Comparison of ENCODE assay signal across 19 cellular contexts in the genomic region with DNA sequence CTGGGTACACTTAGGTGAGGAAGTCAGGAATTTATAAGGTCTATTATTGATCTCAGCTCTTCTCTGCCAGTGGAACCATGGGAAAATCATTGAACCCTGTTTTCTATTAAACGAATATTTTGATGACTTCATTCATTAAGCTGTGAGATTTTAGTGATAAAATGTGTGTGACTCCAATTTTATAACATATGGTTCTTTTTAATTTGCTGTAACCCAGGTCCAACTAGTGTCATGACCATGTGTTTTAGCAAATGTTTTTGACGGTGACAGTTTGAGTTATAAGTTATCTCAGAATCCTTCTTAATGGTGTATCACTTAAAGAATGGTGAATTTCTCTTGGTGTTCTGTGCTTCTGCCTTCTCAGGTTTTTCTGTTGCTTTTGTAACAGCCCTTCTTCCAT.
"Had no signal": no experiment of that assay in that cellular context is flagged by ENCODE, and none has a peak within 500 bp of the region (broad histone marks: within the 10 kb centered on the region; RNA-seq: fewer than 3 reads in every experiment).

No MANE protein-coding gene starts in this region.

- H3K36me3 ChIP-seq: suprapubic skin had no signal

- H3K27ac Mint-ChIP-seq: activated CD8-positive, alpha-beta T cell treated with anti-CD3 and anti-CD28 coated beads, Interleukin-2, amount 10 ng/mL, durations not matched to agents 7 days and 5 days; activated naive CD4-positive, alpha-beta T cell treated with anti-CD3 and anti-CD28 coated beads, Interleukin-2, amount 10 ng/mL, durations not matched to agents 7 days and 5 days; activated T-helper 2 cell treated with anti-CD3 and anti-CD28 coated beads, Interferon-gamma antibody, Interleukin-2, Interleukin-4, amounts not matched to agents 10 μg/mL and 5 μg/mL and 100 μg/mL, durations not matched to agents 14 hours and 24 hours and 36 hours; endodermal cell; type B pancreatic cell had no signal

- ATAC-seq: activated CD8-positive, alpha-beta T cell treated with anti-CD3 and anti-CD28 coated beads, Interleukin-2, amount 10 ng/mL, durations not matched to agents 7 days and 5 days; left lobe of liver; natural killer cell; sciatic nerve; T-cell had no signal

- H3K27me3 Mint-ChIP-seq: T-cell, type B pancreatic cell had no signal

- H3K4me3 ChIP-seq: suprapubic skin had no signal

- DNase-seq: activated CD4-positive, alpha-beta T cell treated with anti-CD3 and anti-CD28 coated beads for 4 hours; activated CD8-positive, alpha-beta memory T cell treated with anti-CD3 and anti-CD28 coated beads, Interleukin-2, amount 50 U/mL, for 48 hours; activated CD8-positive, alpha-beta T cell treated with anti-CD3 and anti-CD28 coated beads, Interleukin-2, amount 10 ng/mL, durations not matched to agents 7 days and 5 days; activated naive CD4-positive, alpha-beta T cell treated with anti-CD3 and anti-CD28 coated beads, Interleukin-2, amount 10 ng/mL, durations not matched to agents 7 days and 5 days; amygdala; dermis blood vessel endothelial cell; endodermal cell; erythroblast; natural killer cell; stimulated activated CD4-positive, alpha-beta T cell treated with anti-CD3 and anti-CD28 coated beads, Interleukin-2, amount 100 ng/mL, for 48 hours; stimulated activated naive CD4-positive, alpha-beta T cell treated with Interleukin-2 at 50 U/mL for 16 hours; T-cell; T1000 had no signal

- H3K9me3 Mint-ChIP-seq: activated naive CD4-positive, alpha-beta T cell treated with anti-CD3 and anti-CD28 coated beads, Interleukin-2, amount 10 ng/mL, durations not matched to agents 7 days and 5 days; activated T-helper 2 cell treated with anti-CD3 and anti-CD28 coated beads, Interferon-gamma antibody, Interleukin-2, Interleukin-4, amounts not matched to agents 10 μg/mL and 5 μg/mL and 100 μg/mL, durations not matched to agents 14 hours and 24 hours and 36 hours; endodermal cell; natural killer cell; T-cell; type B pancreatic cell had no signal

- H3K9me3 ChIP-seq: suprapubic skin had no signal

- H3K27me3 ChIP-seq: suprapubic skin had no signal

- H3K27ac ChIP-seq: suprapubic skin, VCaP had no signal

- H3K36me3 Mint-ChIP-seq: activated naive CD4-positive, alpha-beta T cell treated with anti-CD3 and anti-CD28 coated beads, Interleukin-2, amount 10 ng/mL, durations not matched to agents 7 days and 5 days; natural killer cell; T-cell; type B pancreatic cell had no signal

- H3K4me3 Mint-ChIP-seq: activated CD8-positive, alpha-beta T cell treated with anti-CD3 and anti-CD28 coated beads, Interleukin-2, amount 10 ng/mL, durations not matched to agents 7 days and 5 days; activated naive CD4-positive, alpha-beta T cell treated with anti-CD3 and anti-CD28 coated beads, Interleukin-2, amount 10 ng/mL, durations not matched to agents 7 days and 5 days; endodermal cell; natural killer cell; T-cell had no signal
